In genomic region chrX:112368371-112368770, GRCh38 we compare ENCODE assay signal across 15 cellular contexts.
DNase-seq lines count a peak whose midpoint lies in the region; ATAC-seq, FAIRE-seq and TF ChIP-seq lines count a peak whose summit lies in the region.
"Had no signal": no experiment of that assay in that cellular context is flagged by ENCODE, and none has a peak within 500 bp of the region (broad histone marks: within the 10 kb centered on the region; RNA-seq: fewer than 3 reads in every experiment).

No MANE protein-coding gene starts in this region.

- H3K27ac Mint-ChIP-seq in astrocyte (ENCODE audit: unreplicated experiment), result no peak overlapping the region
- no peak overlapping the region for H3K27ac Mint-ChIP-seq in T-helper 2 cell treated with Interferon-gamma antibody and Interleukin-4, amounts not matched to agents 5 μg/mL and 100 μg/mL, for 36 hours
- H3K27ac Mint-ChIP-seq: natural killer cell treated with Interleukin-12 subunit alpha and Interleukin-12 subunit beta and Interleukin-15 and Interleukin-18, amount 100 ng/mL, for 72 hours had no signal

- no peak overlapping the region for H2BK120ac ChIP-seq in IMR-90 (ENCODE audit: low read depth, low read length)
- no peak overlapping the region for H2BK120ac ChIP-seq in mesendoderm (ENCODE audit: low read depth, low read length)
- H2BK120ac ChIP-seq in neuronal stem cell (ENCODE audit: low read depth, low read length), result no peak overlapping the region

- peaks cover 3% of the 10 kb centered on the region; the same call in 1 of the 2 replicates for H3K27me3 ChIP-seq in IMR-90 (ENCODE audit: control insufficient read depth, insufficient read depth, low read length)
- H3K27me3 ChIP-seq in astrocyte (ENCODE audit: insufficient read depth, low read length), result no peaks in the 10 kb centered on the region
- H3K27me3 ChIP-seq in mesendoderm (ENCODE audit: insufficient read depth, low read length, poor library complexity), result no peaks in the 10 kb centered on the region
- no peaks in the 10 kb centered on the region for H3K27me3 ChIP-seq in neuronal stem cell (ENCODE audit: control insufficient read depth in 3 of 3, insufficient read depth in 3 of 3, low read depth in 1 of 3, low read length in 3 of 3)

- no peak overlapping the region for H4K5ac ChIP-seq in IMR-90 (ENCODE audit: low read depth, low read length)
- H4K5ac ChIP-seq in mesendoderm (ENCODE audit: low read length), result no peak overlapping the region

- no TSS peak for BruUV-seq in IMR-90 (replicated peaks; lab: Mats Ljungman, UMichigan)

- no peak overlapping the region for H2BK15ac ChIP-seq in IMR-90 (ENCODE audit: low read depth, low read length)
- H2BK15ac ChIP-seq in mesendoderm (replicated peaks; ENCODE audit: low read depth), result no peak overlapping the region
- H2BK15ac ChIP-seq in neuronal stem cell (ENCODE audit: low read length), result no peak overlapping the region

- H3K23ac ChIP-seq in IMR-90 (ENCODE audit: low read depth, low read length), result no peak overlapping the region
- no peak overlapping the region for H3K23ac ChIP-seq in mesendoderm (ENCODE audit: low read length)
- no peak overlapping the region for H3K23ac ChIP-seq in neuronal stem cell (ENCODE audit: low read depth, low read length, poor library complexity)

- ATAC-seq in IMR-90 (ENCODE audit: low read depth), result no peak
- no peak for ATAC-seq in HG03045 (IDR thresholded peaks at IDR 0.05; ENCODE audit: unreplicated experiment)
- ATAC-seq in HG03460 (IDR thresholded peaks at IDR 0.05; ENCODE audit: unreplicated experiment), result no peak
- ATAC-seq: left colon; natural killer cell treated with Interleukin-12 subunit alpha and Interleukin-12 subunit beta and Interleukin-15 and Interleukin-18, amount 100 ng/mL, for 72 hours had no signal

- H2BK20ac ChIP-seq in IMR-90 (ENCODE audit: low read depth, low read length), result no peak overlapping the region

- H3K4me3 ChIP-seq in IMR-90 (ENCODE audit: insufficient read depth, low read depth, low read length) (no peak overlapping the region), astrocyte (ENCODE audit: insufficient read depth, low read depth, low read length) (no peak overlapping the region), mesendoderm (ENCODE audit: low read length) (no peak overlapping the region), neuronal stem cell (ENCODE audit: low read length in 2 of 2) (no peak overlapping the region)
- H3K4me3 ChIP-seq: skin epidermis, tibial nerve had no signal

- POLR2A ChIA-PET in IMR-90 (lab: Charles Lee; ENCODE audit: unreplicated experiment), result no interaction called here

- H2AK9ac ChIP-seq in IMR-90 (replicated peaks; ENCODE audit: low read depth, low read length, poor library complexity), result no peak overlapping the region

- H3K27me3 Mint-ChIP-seq in astrocyte (ENCODE audit: low read depth, unreplicated experiment), result peaks cover 2% of the 10 kb centered on the region
- no peaks in the 10 kb centered on the region for H3K27me3 Mint-ChIP-seq in T-helper 2 cell treated with Interferon-gamma antibody and Interleukin-4, amounts not matched to agents 5 μg/mL and 100 μg/mL, for 36 hours (ENCODE audit: low read depth)

- H3K9me1 ChIP-seq in IMR-90 (ENCODE audit: insufficient read depth, low read length), result no peaks in the 10 kb centered on the region

- H3K18ac ChIP-seq in IMR-90 (ENCODE audit: low read depth, low read length) (no peak overlapping the region), mesendoderm (ENCODE audit: low read length) (no peak overlapping the region), neuronal stem cell (ENCODE audit: low read length) (no peak overlapping the region)

- H2BK5ac ChIP-seq in IMR-90 (ENCODE audit: low read depth, low read length, poor library complexity, severe bottlenecking) (no peak overlapping the region), mesendoderm (ENCODE audit: low read length) (no peak overlapping the region), neuronal stem cell (ENCODE audit: low read length) (no peak overlapping the region)

- FAIRE-seq in astrocyte (lab: Jason Lieb, UNC), result peak; percentile 98

- H3K4me3 Mint-ChIP-seq in astrocyte (ENCODE audit: unreplicated experiment), result no peak overlapping the region
- no peak overlapping the region for H3K4me3 Mint-ChIP-seq in T-helper 2 cell treated with Interferon-gamma antibody and Interleukin-4, amounts not matched to agents 5 μg/mL and 100 μg/mL, for 36 hours
- H3K4me3 Mint-ChIP-seq: natural killer cell treated with Interleukin-12 subunit alpha and Interleukin-12 subunit beta and Interleukin-15 and Interleukin-18, amount 100 ng/mL, for 72 hours had no signal

- H3K27ac ChIP-seq in IMR-90 (ENCODE audit: insufficient read depth, low read length) (no peak overlapping the region), astrocyte (ENCODE audit: low read depth, low read length) (no peak overlapping the region), mesendoderm (ENCODE audit: low read depth, low read length) (no peak overlapping the region), neuronal stem cell (replicated peaks; ENCODE audit: low read length) (no peak overlapping the region)
- H3K27ac ChIP-seq: skin epidermis, tibial nerve had no signal

- H3K79me1 ChIP-seq in IMR-90 (ENCODE audit: low read depth in 1 of 2, low read length in 2 of 2), result no peaks in the 10 kb centered on the region
- no peaks in the 10 kb centered on the region for H3K79me1 ChIP-seq in mesendoderm (ENCODE audit: low read length)
- H3K79me1 ChIP-seq in neuronal stem cell (ENCODE audit: low read depth, low read length), result no peaks in the 10 kb centered on the region

- H3K14ac ChIP-seq in IMR-90 (replicated peaks; ENCODE audit: low read depth, low read length) (no peak overlapping the region), neuronal stem cell (ENCODE audit: low read length) (no peak overlapping the region)

- H4K91ac ChIP-seq in IMR-90 (ENCODE audit: insufficient read depth, low read depth, low read length), result no peak overlapping the region
- H4K91ac ChIP-seq in neuronal stem cell (ENCODE audit: low read depth, low read length, poor library complexity), result no peak overlapping the region

- intact Hi-C loops in IMR-90 (cut with micrococcal nuclease), result loop anchor here (5.0 to 10.0 kb wide), 2 partner anchors 266 to 501 kb away; no protein-coding TSS in a partner anchor

- CTCF ChIA-PET in IMR-90 (lab: Yijun Ruan, JAX), result no interaction called here

- H3K4me2 ChIP-seq in IMR-90 (ENCODE audit: low read depth, low read length), result no peak overlapping the region
- H3K4me2 ChIP-seq in astrocyte (ENCODE audit: low read length), result no peak overlapping the region
- no peak overlapping the region for H3K4me2 ChIP-seq in mesendoderm (ENCODE audit: low read length)
- H3K4me2 ChIP-seq in neuronal stem cell (ENCODE audit: insufficient read depth, low read length, poor library complexity, severe bottlenecking), result no peak overlapping the region

- no CpG with 5 or more reads among the region's 3 CpGs for WGBS in IMR-90 (ENCODE audit: extremely low coverage in 2 of 2, insufficient read length in 1 of 2), 2 experiments
- no CpG with 5 or more reads among the region's 3 CpGs for WGBS in mesendoderm (ENCODE audit: extremely low coverage, insufficient coverage, low lambda C conversion rate)
- WGBS in neuronal stem cell (ENCODE audit: extremely low coverage in 2 of 2, insufficient read length in 2 of 2, insufficient replicate concordance in 1 of 2), 2 donors, result no CpG with 5 or more reads among the region's 3 CpGs

- TF ChIP-seq CTCF in GM12874 (IDR thresholded peaks at IDR 0.05; ENCODE audit: insufficient read depth, low read depth, low read length), result peak; percentile 15; the same call in 1 of the 2 replicates
- peak; percentile 31; the same call in 1 of the 2 replicates for TF ChIP-seq CTCF in IMR-90 (conservative IDR thresholded peaks at IDR 0.05; ENCODE audit: low read depth, low read length)
- peak; percentile 8 for TF ChIP-seq CTCF in astrocyte (IDR thresholded peaks at IDR 0.05; ENCODE audit: insufficient read depth, low read depth, low read length)

- in situ Hi-C loops in IMR-90 (cut with MboI; ENCODE audit: low sequenced_read_pairs), result no loop called here

- H3K9me3 ChIP-seq in IMR-90 (ENCODE audit: control insufficient read depth, insufficient read depth, low read length) (no peaks in the 10 kb centered on the region), astrocyte (ENCODE audit: insufficient read depth, low read depth, low read length) (no peaks in the 10 kb centered on the region), neuronal stem cell (replicated peaks in 1 of 2; ENCODE audit: control insufficient read depth in 2 of 2, insufficient read depth in 1 of 2, low read depth in 1 of 2, low read length in 2 of 2) (no peaks in the 10 kb centered on the region)
- H3K9me3 ChIP-seq: tibial nerve had no signal

- no peak overlapping the region for H2BK12ac ChIP-seq in neuronal stem cell (ENCODE audit: low read length)

- H3K36me3 ChIP-seq in IMR-90 (ENCODE audit: control insufficient read depth, insufficient read depth, low read length), result no peaks in the 10 kb centered on the region
- H3K36me3 ChIP-seq in astrocyte (ENCODE audit: insufficient read depth, low read length), result no peaks in the 10 kb centered on the region
- no peaks in the 10 kb centered on the region for H3K36me3 ChIP-seq in mesendoderm (ENCODE audit: control insufficient read depth, insufficient read depth, low read length)
- no peaks in the 10 kb centered on the region for H3K36me3 ChIP-seq in neuronal stem cell (replicated peaks in 1 of 2; ENCODE audit: control insufficient read depth in 2 of 2, insufficient read depth in 2 of 2, low read length in 2 of 2)
- H3K36me3 ChIP-seq: tibial nerve had no signal

- no peak overlapping the region for H4K8ac ChIP-seq in IMR-90 (ENCODE audit: low read depth in 2 of 2, low read length in 2 of 2)
- no peak overlapping the region for H4K8ac ChIP-seq in mesendoderm (ENCODE audit: low read depth, low read length)
- no peak overlapping the region for H4K8ac ChIP-seq in neuronal stem cell (ENCODE audit: low read depth, low read length)

- no peaks in the 10 kb centered on the region for H3K9me3 Mint-ChIP-seq in astrocyte (ENCODE audit: unreplicated experiment)
- no peaks in the 10 kb centered on the region for H3K9me3 Mint-ChIP-seq in T-helper 2 cell treated with Interferon-gamma antibody and Interleukin-4, amounts not matched to agents 5 μg/mL and 100 μg/mL, for 36 hours

- no peak overlapping the region for H2AFZ ChIP-seq in IMR-90 (replicated peaks; ENCODE audit: low read length, poor library complexity)
- H2AFZ ChIP-seq in astrocyte (ENCODE audit: low read depth, low read length), result no peak overlapping the region
- no peak overlapping the region for H2AFZ ChIP-seq in neuronal stem cell (ENCODE audit: low read length)

- no peaks in the 10 kb centered on the region for H3K36me3 Mint-ChIP-seq in astrocyte (ENCODE audit: low read depth, unreplicated experiment)
- no peaks in the 10 kb centered on the region for H3K36me3 Mint-ChIP-seq in T-helper 2 cell treated with Interferon-gamma antibody and Interleukin-4, amounts not matched to agents 5 μg/mL and 100 μg/mL, for 36 hours (ENCODE audit: low read depth)
- H3K36me3 Mint-ChIP-seq: natural killer cell treated with Interleukin-12 subunit alpha and Interleukin-12 subunit beta and Interleukin-15 and Interleukin-18, amount 100 ng/mL, for 72 hours had no signal

- TF ChIP-seq RAD21 in IMR-90 (IDR thresholded peaks at IDR 0.05; ENCODE audit: low read length), result peak; percentile 42

- no peaks in the 10 kb centered on the region for H3K4me1 Mint-ChIP-seq in astrocyte (ENCODE audit: low read depth, unreplicated experiment)
- H3K4me1 Mint-ChIP-seq in T-helper 2 cell treated with Interferon-gamma antibody and Interleukin-4, amounts not matched to agents 5 μg/mL and 100 μg/mL, for 36 hours (ENCODE audit: low read depth), result no peaks in the 10 kb centered on the region

- no peaks in the 10 kb centered on the region for H3K4me1 ChIP-seq in IMR-90 (ENCODE audit: control insufficient read depth, insufficient read depth, low read length)
- H3K4me1 ChIP-seq in astrocyte (ENCODE audit: insufficient read depth, low read length), result no peaks in the 10 kb centered on the region
- no peaks in the 10 kb centered on the region for H3K4me1 ChIP-seq in mesendoderm (ENCODE audit: control insufficient read depth, low read depth, low read length)
- no peaks in the 10 kb centered on the region for H3K4me1 ChIP-seq in neuronal stem cell (ENCODE audit: control insufficient read depth in 2 of 2, insufficient read depth in 1 of 2, low read depth in 1 of 2, low read length in 2 of 2)
- H3K4me1 ChIP-seq: tibial nerve had no signal

- no peak for TF ChIP-seq POLR2A in IMR-90 (IDR thresholded peaks at IDR 0.05; ENCODE audit: low read depth, low read length)

- no peak overlapping the region for H3K4ac ChIP-seq in IMR-90 (ENCODE audit: low read depth, low read length)
- no peak overlapping the region for H3K4ac ChIP-seq in mesendoderm (ENCODE audit: low read depth, low read length)
- no peak overlapping the region for H3K4ac ChIP-seq in neuronal stem cell (ENCODE audit: low read length)

- H3K9ac ChIP-seq in IMR-90 (ENCODE audit: low read depth, low read length) (no peak overlapping the region), astrocyte (ENCODE audit: low read length) (no peak overlapping the region), mesendoderm (ENCODE audit: low read length) (no peak overlapping the region), neuronal stem cell (ENCODE audit: low read depth, low read length, poor library complexity) (no peak overlapping the region)

- H3K79me2 ChIP-seq in astrocyte (ENCODE audit: insufficient read depth, low read length) (no peaks in the 10 kb centered on the region), mesendoderm (ENCODE audit: control insufficient read depth, insufficient read depth, low read length) (no peaks in the 10 kb centered on the region)

- DNase-seq in IMR-90 (no peak), astrocyte (ENCODE audit: low read depth) (no peak), mesendoderm (peak; percentile 25), neuronal stem cell (ENCODE audit: low spot score) (no peak)
- DNase-seq in T-helper 2 cell treated with Interferon-gamma antibody and Interleukin-4, amounts not matched to agents 5 μg/mL and 100 μg/mL, for 36 hours (ENCODE audit: low spot score), result no peak
- DNase-seq: Calu3; effector CD8-positive, alpha-beta T cell; left colon; NCI-H2227 treated with DMSO at 0.1 percent for 48 hours had no signal

- H2AK5ac ChIP-seq in IMR-90 (ENCODE audit: low read depth, low read length), result no peak overlapping the region
- H2AK5ac ChIP-seq in mesendoderm (ENCODE audit: low read length), result no peak overlapping the region
- no peak overlapping the region for H2AK5ac ChIP-seq in neuronal stem cell (ENCODE audit: low read depth, low read length)

- H4K20me1 ChIP-seq in IMR-90 (ENCODE audit: insufficient read depth, low read length), result no peaks in the 10 kb centered on the region
- H4K20me1 ChIP-seq in astrocyte (ENCODE audit: insufficient read depth, low read length), result no peaks in the 10 kb centered on the region

- dilution Hi-C loops in IMR-90 (cut with HindIII; ENCODE audit: low sequenced_read_pairs, unreplicated experiment), result no loop called here

- H3K56ac ChIP-seq in IMR-90 (ENCODE audit: extremely low read depth, insufficient read depth, low read length) (no peak overlapping the region), mesendoderm (ENCODE audit: low read length) (no peak overlapping the region)
